ENCODE assay signal across 25 cellular contexts in the genomic region with DNA sequence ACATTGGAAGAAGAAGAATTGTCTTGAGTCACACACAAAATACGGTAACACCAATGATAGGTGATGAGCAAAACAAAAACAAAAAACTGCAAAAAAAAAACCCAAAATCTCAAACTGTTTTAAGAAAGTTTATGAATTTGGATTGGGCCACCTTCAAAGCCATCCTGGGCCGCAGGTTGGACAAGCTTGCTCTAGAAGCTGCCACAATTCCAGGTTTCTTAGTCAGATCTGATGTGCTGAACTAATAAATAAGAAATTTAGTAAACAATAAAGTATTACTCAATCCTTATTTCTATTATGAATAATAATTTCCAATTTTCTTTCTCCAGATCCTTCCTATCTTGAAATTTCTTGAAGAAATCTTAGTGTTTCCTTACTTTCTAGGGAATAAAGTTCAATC.
"Had no signal": no experiment of that assay in that cellular context is flagged by ENCODE, and none has a peak within 500 bp of the region (broad histone marks: within the 10 kb centered on the region; RNA-seq: fewer than 3 reads in every experiment).

No MANE protein-coding gene starts in this region.

- H3K4me3 ChIP-seq: adrenal gland, Peyer's patch, SJCRH30 had no signal

- H3K9me2 ChIP-seq: SK-N-SH had no signal

- H3K4me2 ChIP-seq: KMS-11, SK-N-SH had no signal

- H3K4me3 Mint-ChIP-seq: activated CD4-positive, alpha-beta memory T cell treated with anti-CD3 and anti-CD28 coated beads, Interleukin-2, amount 10 ng/mL, durations not matched to agents 7 days and 5 days; activated CD4-positive, alpha-beta T cell treated with anti-CD3 and anti-CD28 coated beads for 36 hours; activated naive CD8-positive, alpha-beta T cell treated with anti-CD3 and anti-CD28 coated beads, Interleukin-2, amount 10 ng/mL, durations not matched to agents 7 days and 5 days had no signal

- H3K36me3 ChIP-seq: adrenal gland, Peyer's patch had no signal

- H3K9ac ChIP-seq: KMS-11, SK-N-SH had no signal

- ATAC-seq: activated CD4-positive, alpha-beta T cell treated with anti-CD3 and anti-CD28 coated beads for 36 hours had no signal

- H3K27ac Mint-ChIP-seq: activated CD4-positive, alpha-beta memory T cell treated with anti-CD3 and anti-CD28 coated beads, Interleukin-2, amount 10 ng/mL, durations not matched to agents 7 days and 5 days; activated CD4-positive, alpha-beta T cell treated with anti-CD3 and anti-CD28 coated beads for 36 hours; activated naive CD8-positive, alpha-beta T cell treated with anti-CD3 and anti-CD28 coated beads, Interleukin-2, amount 10 ng/mL, durations not matched to agents 7 days and 5 days had no signal

- H3K4me1 ChIP-seq: SJCRH30 had no signal

- H3K27ac ChIP-seq: adrenal gland, KMS-11, Peyer's patch, RWPE1, SJCRH30, VCaP had no signal

- H3K27me3 Mint-ChIP-seq: activated CD4-positive, alpha-beta memory T cell treated with anti-CD3 and anti-CD28 coated beads, Interleukin-2, amount 10 ng/mL, durations not matched to agents 7 days and 5 days; activated CD4-positive, alpha-beta T cell treated with anti-CD3 and anti-CD28 coated beads for 36 hours; activated naive CD8-positive, alpha-beta T cell treated with anti-CD3 and anti-CD28 coated beads, Interleukin-2, amount 10 ng/mL, durations not matched to agents 7 days and 5 days had no signal

- H3K9me3 ChIP-seq: Peyer's patch, SK-N-SH had no signal

- H3K27me3 ChIP-seq: adrenal gland, Peyer's patch, SJCRH30 had no signal

- DNase-seq: activated CD4-positive, alpha-beta memory T cell treated with anti-CD3 and anti-CD28 coated beads, Interleukin-2, amount 10 ng/mL, durations not matched to agents 7 days and 5 days; activated CD4-positive, alpha-beta T cell treated with anti-CD3 and anti-CD28 coated beads for 36 hours; activated CD4-positive, alpha-beta T cell treated with anti-CD3 and anti-CD28 coated beads, Interleukin-2, amount 50 U/mL, for 1 hour; activated CD8-positive, alpha-beta memory T cell treated with anti-CD3 and anti-CD28 coated beads, Interleukin-2, amount 50 U/mL, for 48 hours; activated naive CD4-positive, alpha-beta T cell treated with anti-CD3 and anti-CD28 coated beads, Interleukin-2, amount 50 U/mL, for 16 hours; activated naive CD8-positive, alpha-beta T cell treated with anti-CD3 and anti-CD28 coated beads, Interleukin-2, amount 10 ng/mL, durations not matched to agents 7 days and 5 days; activated T-cell treated with anti-CD3 and anti-CD28 coated beads, Interleukin-2, amount 50 U/mL, for 1 hour; adrenal gland; anterior cingulate cortex; NCI-H1092; NCI-H1417; NCI-H2029; NCI-H2107; NCI-H510A treated with DMSO at 0.1 percent for 48 hours; NCI-H69; NK-92 treated with Interleukin-12 subunit alpha and Interleukin-12 subunit beta, amount 100 ng/mL, for 24 hours; OCI-M1; Right ventricle myocardium superior; SJCRH30; SK-N-SH; T-helper 1 cell had no signal
